In genomic region chr2:213020268-213020667, GRCh38 we compare ENCODE assay signal across 27 cellular contexts.
"Had no signal": no experiment of that assay in that cellular context is flagged by ENCODE, and none has a peak within 500 bp of the region (broad histone marks: within the 10 kb centered on the region; RNA-seq: fewer than 3 reads in every experiment).

No MANE protein-coding gene starts in this region.

- H3K27ac Mint-ChIP-seq: effector memory CD8-positive, alpha-beta T cell; nephron progenitor cell had no signal

- H3K4me2 ChIP-seq: smooth muscle cell had no signal

- H3K36me3 ChIP-seq: lower lobe of right lung, prostate gland, thyroid gland had no signal

- H3K9me3 Mint-ChIP-seq: effector memory CD8-positive, alpha-beta T cell; naive thymus-derived CD8-positive, alpha-beta T cell; nephron progenitor cell had no signal

- H3K27me3 Mint-ChIP-seq: effector memory CD8-positive, alpha-beta T cell had no signal

- H3K4me3 ChIP-seq: esophagus squamous epithelium, heart right ventricle, lower lobe of right lung, prostate gland, right atrium auricular region, smooth muscle cell, stomach, thyroid gland had no signal

- FAIRE-seq: endometrium, keratinocyte had no signal

- DNase-seq: cortex of kidney; effector memory CD8-positive, alpha-beta T cell; erythroblast; esophagus squamous epithelium; foreskin melanocyte; glutamatergic neuron; heart right ventricle; hippocampal formation; left ventricle myocardium superior; lower lobe of right lung; naive thymus-derived CD8-positive, alpha-beta T cell; nephron progenitor cell; nucleus accumbens; stimulated activated CD4-positive, alpha-beta T cell treated with anti-CD3 and anti-CD28 coated beads, Interleukin-12 subunit alpha, Interleukin-12 subunit beta, amount 100 ng/mL, for 4 hours; stimulated activated CD4-positive, alpha-beta T cell treated with anti-CD3 and anti-CD28 coated beads, Interleukin-1b, Interleukin-23, amount 100 ng/mL, for 48 hours; stimulated activated CD4-positive, alpha-beta T cell treated with anti-CD3 and anti-CD28 coated beads, Interleukin-4, amount 100 ng/mL, for 1 hour; stimulated activated CD8-positive, alpha-beta memory T cell treated with anti-CD3 and anti-CD28 coated beads, Interleukin-4, amount 100 ng/mL, for 48 hours; stimulated activated naive CD4-positive, alpha-beta T cell treated with Interleukin-2 at 50 U/mL for 16 hours; stomach; thyroid gland; trophoblast cell had no signal

- H3K4me1 Mint-ChIP-seq: nephron progenitor cell had no signal

- H3K9me3 ChIP-seq: esophagus squamous epithelium, heart right ventricle, lower lobe of right lung, prostate gland, right atrium auricular region, stomach, thyroid gland had no signal

- H3K27ac ChIP-seq: esophagus squamous epithelium, heart right ventricle, lower lobe of right lung, prostate gland, right atrium auricular region, stomach, thyroid gland had no signal

- H3K4me3 Mint-ChIP-seq: effector memory CD8-positive, alpha-beta T cell; naive thymus-derived CD8-positive, alpha-beta T cell; nephron progenitor cell had no signal

- H3K27me3 ChIP-seq: esophagus squamous epithelium, heart right ventricle, right atrium auricular region, stomach, thyroid gland had no signal

- ATAC-seq: effector memory CD8-positive, alpha-beta T cell; heart right ventricle; left ventricle myocardium superior; lower lobe of right lung; naive thymus-derived CD8-positive, alpha-beta T cell; sciatic nerve had no signal

- H3K4me1 ChIP-seq: esophagus squamous epithelium, lower lobe of right lung, prostate gland, right atrium auricular region, stomach, thyroid gland had no signal
